In the genomic region with DNA sequence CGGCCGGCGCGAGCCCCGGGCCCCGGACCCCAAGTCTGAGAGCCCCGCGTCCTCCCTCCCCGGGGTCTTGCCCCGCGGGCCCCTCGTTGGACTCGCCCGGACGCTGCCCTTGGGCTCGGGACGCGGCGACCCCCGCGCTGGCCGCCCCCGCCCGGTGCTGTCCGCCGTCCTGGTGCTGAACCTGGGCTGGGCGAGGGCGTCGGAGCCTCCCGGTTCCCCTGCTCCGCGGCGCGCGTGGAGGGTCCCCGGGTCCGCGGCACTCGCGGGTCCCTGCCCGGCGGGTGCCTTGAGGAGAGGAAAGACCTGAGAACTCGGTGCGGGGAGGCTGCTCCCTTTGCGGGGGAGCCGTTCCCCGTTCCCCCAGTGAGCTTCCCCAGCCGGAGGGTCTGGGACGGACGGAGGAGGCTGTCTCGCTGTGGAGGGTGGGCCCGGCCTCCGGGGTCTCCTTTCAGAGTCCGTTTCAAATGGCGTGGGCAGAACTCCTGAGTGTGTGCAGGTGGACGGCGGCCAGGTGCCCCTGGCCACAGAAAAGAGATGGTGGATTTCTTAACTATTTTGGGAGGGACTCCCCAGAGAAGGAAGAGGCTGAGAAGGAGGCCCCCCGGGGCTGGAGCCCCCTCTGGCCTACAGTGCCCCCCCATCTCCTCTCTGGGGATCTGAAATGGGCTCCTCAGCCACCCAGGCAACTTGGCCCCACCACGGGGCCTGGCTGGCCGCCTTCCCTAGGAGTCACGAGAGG, we compare ENCODE assay signal across 1 cellular context.
TF ChIP-seq lines count a peak whose summit lies in the region.

No MANE protein-coding gene starts in this region.

TF ChIP-seq in WTC11, 78 proteins besides CTCF, POLR2A, EP300 and RAD21 (continued from another document):
- TF ChIP-seq, protein P1, sequence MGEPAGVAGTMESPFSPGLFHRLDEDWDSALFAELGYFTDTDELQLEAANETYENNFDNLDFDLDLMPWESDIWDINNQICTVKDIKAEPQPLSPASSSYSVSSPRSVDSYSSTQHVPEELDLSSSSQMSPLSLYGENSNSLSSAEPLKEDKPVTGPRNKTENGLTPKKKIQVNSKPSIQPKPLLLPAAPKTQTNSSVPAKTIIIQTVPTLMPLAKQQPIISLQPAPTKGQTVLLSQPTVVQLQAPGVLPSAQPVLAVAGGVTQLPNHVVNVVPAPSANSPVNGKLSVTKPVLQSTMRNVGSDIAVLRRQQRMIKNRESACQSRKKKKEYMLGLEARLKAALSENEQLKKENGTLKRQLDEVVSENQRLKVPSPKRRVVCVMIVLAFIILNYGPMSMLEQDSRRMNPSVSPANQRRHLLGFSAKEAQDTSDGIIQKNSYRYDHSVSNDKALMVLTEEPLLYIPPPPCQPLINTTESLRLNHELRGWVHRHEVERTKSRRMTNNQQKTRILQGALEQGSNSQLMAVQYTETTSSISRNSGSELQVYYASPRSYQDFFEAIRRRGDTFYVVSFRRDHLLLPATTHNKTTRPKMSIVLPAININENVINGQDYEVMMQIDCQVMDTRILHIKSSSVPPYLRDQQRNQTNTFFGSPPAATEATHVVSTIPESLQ (CRISPR knock-in tag; IDR thresholded peaks at IDR 0.05), result no peak
- no peak for TF ChIP-seq HMGA2 (CRISPR knock-in tag; IDR thresholded peaks at IDR 0.05)
- no peak for TF ChIP-seq GTF2I (CRISPR knock-in tag; conservative IDR thresholded peaks at IDR 0.05)
- no peak for TF ChIP-seq ZNF138 (CRISPR knock-in tag; conservative IDR thresholded peaks at IDR 0.05)
- TF ChIP-seq FOXP1 (CRISPR knock-in tag; IDR thresholded peaks at IDR 0.05; ENCODE audit: borderline replicate concordance), result peak; percentile 95; the same call in 1 of the 2 replicates
- peak; percentile 67; the same call in 1 of the 2 replicates for TF ChIP-seq KAT7 (CRISPR knock-in tag; IDR thresholded peaks at IDR 0.05; ENCODE audit: borderline replicate concordance)
- TF ChIP-seq TEAD1 (CRISPR knock-in tag; IDR thresholded peaks at IDR 0.05), result peak; percentile 90
- peak; percentile 65; the same call in 1 of the 2 replicates for TF ChIP-seq RELA (CRISPR knock-in tag; IDR thresholded peaks at IDR 0.05; ENCODE audit: borderline replicate concordance)
- TF ChIP-seq, protein P2, sequence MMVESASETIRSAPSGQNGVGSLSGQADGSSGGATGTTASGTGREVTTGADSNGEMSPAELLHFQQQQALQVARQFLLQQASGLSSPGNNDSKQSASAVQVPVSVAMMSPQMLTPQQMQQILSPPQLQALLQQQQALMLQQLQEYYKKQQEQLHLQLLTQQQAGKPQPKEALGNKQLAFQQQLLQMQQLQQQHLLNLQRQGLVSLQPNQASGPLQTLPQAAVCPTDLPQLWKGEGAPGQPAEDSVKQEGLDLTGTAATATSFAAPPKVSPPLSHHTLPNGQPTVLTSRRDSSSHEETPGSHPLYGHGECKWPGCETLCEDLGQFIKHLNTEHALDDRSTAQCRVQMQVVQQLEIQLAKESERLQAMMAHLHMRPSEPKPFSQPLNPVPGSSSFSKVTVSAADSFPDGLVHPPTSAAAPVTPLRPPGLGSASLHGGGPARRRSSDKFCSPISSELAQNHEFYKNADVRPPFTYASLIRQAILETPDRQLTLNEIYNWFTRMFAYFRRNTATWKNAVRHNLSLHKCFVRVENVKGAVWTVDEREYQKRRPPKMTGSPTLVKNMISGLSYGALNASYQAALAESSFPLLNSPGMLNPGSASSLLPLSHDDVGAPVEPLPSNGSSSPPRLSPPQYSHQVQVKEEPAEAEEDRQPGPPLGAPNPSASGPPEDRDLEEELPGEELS (CRISPR knock-in tag; IDR thresholded peaks at IDR 0.05), result peak; percentile 98
- TF ChIP-seq ESRRA (CRISPR knock-in tag; IDR thresholded peaks at IDR 0.05; ENCODE audit: borderline replicate concordance), result peak; percentile 58; the same call in 1 of the 2 replicates
- TF ChIP-seq JAZF1 (CRISPR knock-in tag; IDR thresholded peaks at IDR 0.05), result no peak
- no peak for TF ChIP-seq NR1H2 (CRISPR knock-in tag; IDR thresholded peaks at IDR 0.05)
- TF ChIP-seq NFYB (CRISPR knock-in tag; conservative IDR thresholded peaks at IDR 0.05; ENCODE audit: low read depth), result no peak; the same call in 1 of the 2 replicates
- TF ChIP-seq, protein P3, sequence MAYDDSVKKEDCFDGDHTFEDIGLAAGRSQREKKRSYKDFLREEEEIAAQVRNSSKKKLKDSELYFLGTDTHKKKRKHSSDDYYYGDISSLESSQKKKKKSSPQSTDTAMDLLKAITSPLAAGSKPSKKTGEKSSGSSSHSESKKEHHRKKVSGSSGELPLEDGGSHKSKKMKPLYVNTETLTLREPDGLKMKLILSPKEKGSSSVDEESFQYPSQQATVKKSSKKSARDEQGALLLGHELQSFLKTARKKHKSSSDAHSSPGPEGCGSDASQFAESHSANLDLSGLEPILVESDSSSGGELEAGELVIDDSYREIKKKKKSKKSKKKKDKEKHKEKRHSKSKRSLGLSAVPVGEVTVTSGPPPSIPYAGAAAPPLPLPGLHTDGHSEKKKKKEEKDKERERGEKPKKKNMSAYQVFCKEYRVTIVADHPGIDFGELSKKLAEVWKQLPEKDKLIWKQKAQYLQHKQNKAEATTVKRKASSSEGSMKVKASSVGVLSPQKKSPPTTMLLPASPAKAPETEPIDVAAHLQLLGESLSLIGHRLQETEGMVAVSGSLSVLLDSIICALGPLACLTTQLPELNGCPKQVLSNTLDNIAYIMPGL (CRISPR knock-in tag; IDR thresholded peaks at IDR 0.05), result 0 out of 2 replicates have a peak, but pooled peaks have one; percentile 28
- peak; percentile 28; the same call in 1 of the 2 replicates for TF ChIP-seq NFE2L1 (CRISPR knock-in tag; IDR thresholded peaks at IDR 0.05)
- peak; percentile 88; the same call in 1 of the 2 replicates for TF ChIP-seq ELF4 (CRISPR knock-in tag; IDR thresholded peaks at IDR 0.05; ENCODE audit: low read depth)
- TF ChIP-seq, protein P4, sequence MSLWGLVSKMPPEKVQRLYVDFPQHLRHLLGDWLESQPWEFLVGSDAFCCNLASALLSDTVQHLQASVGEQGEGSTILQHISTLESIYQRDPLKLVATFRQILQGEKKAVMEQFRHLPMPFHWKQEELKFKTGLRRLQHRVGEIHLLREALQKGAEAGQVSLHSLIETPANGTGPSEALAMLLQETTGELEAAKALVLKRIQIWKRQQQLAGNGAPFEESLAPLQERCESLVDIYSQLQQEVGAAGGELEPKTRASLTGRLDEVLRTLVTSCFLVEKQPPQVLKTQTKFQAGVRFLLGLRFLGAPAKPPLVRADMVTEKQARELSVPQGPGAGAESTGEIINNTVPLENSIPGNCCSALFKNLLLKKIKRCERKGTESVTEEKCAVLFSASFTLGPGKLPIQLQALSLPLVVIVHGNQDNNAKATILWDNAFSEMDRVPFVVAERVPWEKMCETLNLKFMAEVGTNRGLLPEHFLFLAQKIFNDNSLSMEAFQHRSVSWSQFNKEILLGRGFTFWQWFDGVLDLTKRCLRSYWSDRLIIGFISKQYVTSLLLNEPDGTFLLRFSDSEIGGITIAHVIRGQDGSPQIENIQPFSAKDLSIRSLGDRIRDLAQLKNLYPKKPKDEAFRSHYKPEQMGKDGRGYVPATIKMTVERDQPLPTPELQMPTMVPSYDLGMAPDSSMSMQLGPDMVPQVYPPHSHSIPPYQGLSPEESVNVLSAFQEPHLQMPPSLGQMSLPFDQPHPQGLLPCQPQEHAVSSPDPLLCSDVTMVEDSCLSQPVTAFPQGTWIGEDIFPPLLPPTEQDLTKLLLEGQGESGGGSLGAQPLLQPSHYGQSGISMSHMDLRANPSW (CRISPR knock-in tag; conservative IDR thresholded peaks at IDR 0.05; ENCODE audit: low read depth), result no peak
- TF ChIP-seq TP53 (CRISPR knock-in tag; IDR thresholded peaks at IDR 0.05), result peak; percentile 89; the same call in 1 of the 2 replicates
- TF ChIP-seq, protein P5, sequence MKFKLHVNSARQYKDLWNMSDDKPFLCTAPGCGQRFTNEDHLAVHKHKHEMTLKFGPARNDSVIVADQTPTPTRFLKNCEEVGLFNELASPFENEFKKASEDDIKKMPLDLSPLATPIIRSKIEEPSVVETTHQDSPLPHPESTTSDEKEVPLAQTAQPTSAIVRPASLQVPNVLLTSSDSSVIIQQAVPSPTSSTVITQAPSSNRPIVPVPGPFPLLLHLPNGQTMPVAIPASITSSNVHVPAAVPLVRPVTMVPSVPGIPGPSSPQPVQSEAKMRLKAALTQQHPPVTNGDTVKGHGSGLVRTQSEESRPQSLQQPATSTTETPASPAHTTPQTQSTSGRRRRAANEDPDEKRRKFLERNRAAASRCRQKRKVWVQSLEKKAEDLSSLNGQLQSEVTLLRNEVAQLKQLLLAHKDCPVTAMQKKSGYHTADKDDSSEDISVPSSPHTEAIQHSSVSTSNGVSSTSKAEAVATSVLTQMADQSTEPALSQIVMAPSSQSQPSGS (CRISPR knock-in tag; IDR thresholded peaks at IDR 0.05; ENCODE audit: borderline replicate concordance, low read depth), result no peak
